In the genomic region with DNA sequence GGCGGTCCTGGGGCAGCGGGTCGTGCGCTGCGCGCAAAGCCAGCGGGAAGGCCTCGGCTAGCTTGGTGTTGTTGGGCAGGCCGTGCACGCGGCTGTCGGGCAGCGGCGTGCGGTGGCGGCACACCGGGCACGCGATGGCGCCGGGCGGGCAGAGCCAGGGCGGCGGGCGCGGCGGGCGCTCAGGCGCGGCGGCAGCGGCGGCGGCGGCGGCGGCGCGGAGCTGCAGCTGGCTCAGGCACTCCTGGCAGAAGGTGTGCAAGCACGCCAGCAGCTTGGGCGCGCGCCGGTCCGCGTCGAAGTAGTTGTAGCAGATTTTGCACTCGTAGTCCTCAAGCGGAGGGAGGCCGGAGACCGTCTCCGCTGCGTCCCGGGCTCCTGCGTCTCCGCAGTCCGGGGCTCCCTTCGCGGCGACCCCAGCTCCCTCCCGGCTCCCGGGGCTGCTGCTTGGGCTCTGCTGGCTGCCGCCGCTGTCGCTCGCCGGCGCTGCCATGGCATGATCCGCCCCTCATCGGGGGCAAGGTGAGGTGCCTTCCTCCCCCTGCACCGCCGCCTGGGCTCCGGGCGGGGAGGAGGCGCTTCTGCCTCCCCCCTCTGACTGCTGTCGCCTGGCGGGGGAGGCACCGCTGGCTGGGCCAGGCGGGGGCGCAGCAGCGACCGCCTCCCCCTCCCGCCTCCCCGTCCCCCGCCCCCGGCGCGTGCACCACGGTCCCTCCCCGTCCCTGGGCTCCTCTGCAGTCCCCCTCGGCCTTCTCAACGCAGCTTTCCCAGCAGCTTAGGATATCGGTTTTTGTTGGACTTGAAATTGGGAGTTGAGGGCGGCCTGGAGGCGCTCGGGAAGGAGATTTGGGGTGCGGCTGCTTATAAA, we compare ENCODE assay signal across 7 cellular contexts. TPM values are rescaled to one million over a fixed set of nuclear protein-coding genes. Genes with fewer than 3 reads are reported as not detected.
DNase-seq lines count a peak whose midpoint lies in the region; ATAC-seq and TF ChIP-seq lines count a peak whose summit lies in the region.

No MANE protein-coding gene starts in this region.

- H3K27me3 Mint-ChIP-seq in neural crest cell (ENCODE audit: low read depth): peaks cover 77% of the 10 kb centered on the region

- TF ChIP-seq CTCF in GM12865 (IDR thresholded peaks at IDR 0.05; ENCODE audit: insufficient read depth, low read depth, low read length, missing control alignments) (no peak), epithelial cell of esophagus (IDR thresholded peaks at IDR 0.05; ENCODE audit: insufficient read depth, low read depth, low read length, missing control alignments) (no peak), neural crest cell (conservative IDR thresholded peaks at IDR 0.05) (peak; percentile 20)

- no peak overlapping the region for H3K27ac Mint-ChIP-seq in neural crest cell (ENCODE audit: unreplicated experiment)

- no peaks in the 10 kb centered on the region for H3K36me3 Mint-ChIP-seq in neural crest cell (ENCODE audit: low read depth)

- no peaks in the 10 kb centered on the region for H3K9me3 Mint-ChIP-seq in neural crest cell

- H3K4me1 Mint-ChIP-seq in neural crest cell: peaks cover 18% of the 10 kb centered on the region

- H3K4me3 ChIP-seq in GM12865 (ENCODE audit: low read depth, low read length) (peak overlapping the region; percentile 66), epithelial cell of esophagus (ENCODE audit: low read length) (peak overlapping the region; percentile 32)

- DNase-seq in GM12865 (ENCODE audit: low read depth): peak; percentile 67
- DNase-seq in RPMI8226: peak; percentile 49
- peak; percentile 42 for DNase-seq in epithelial cell of esophagus (ENCODE audit: low read depth)
- peak; percentile 38 for DNase-seq in neural crest cell (ENCODE audit: low read depth, low spot score)
- DNase-seq in stimulated activated CD4-positive, alpha-beta T cell treated with anti-CD3 and anti-CD28 coated beads, Interleukin-2, amount 100 ng/mL, for 48 hours: no peak

- peak overlapping the region; percentile 93 for H3K4me3 Mint-ChIP-seq in neural crest cell

- peak; percentile 45 for ATAC-seq in GM19452 (IDR thresholded peaks at IDR 0.05; ENCODE audit: unreplicated experiment)
- peak; percentile 47 for ATAC-seq in HG03457 (IDR thresholded peaks at IDR 0.05; ENCODE audit: unreplicated experiment)

RNA-seq across cellular contexts. Expression of a gene that starts 21.0 kb away (rescaled TPM):
- 52.1 and 52.2 TPM in 2 replicates for total RNA-seq in neural crest cell

Comparison
In these comparisons a context has a peak if more than half of its experiments do, and no peak if none do; other contexts are left out.
1. DNase-seq: peak in GM12865 (single experiment), RPMI8226 (single experiment), epithelial cell of esophagus (single experiment) and neural crest cell (single experiment); none in stimulated activated CD4-positive, alpha-beta T cell treated with anti-CD3 and anti-CD28 coated beads, Interleukin-2, amount 100 ng/mL, for 48 hours (0 of 2).